In the genomic region with DNA sequence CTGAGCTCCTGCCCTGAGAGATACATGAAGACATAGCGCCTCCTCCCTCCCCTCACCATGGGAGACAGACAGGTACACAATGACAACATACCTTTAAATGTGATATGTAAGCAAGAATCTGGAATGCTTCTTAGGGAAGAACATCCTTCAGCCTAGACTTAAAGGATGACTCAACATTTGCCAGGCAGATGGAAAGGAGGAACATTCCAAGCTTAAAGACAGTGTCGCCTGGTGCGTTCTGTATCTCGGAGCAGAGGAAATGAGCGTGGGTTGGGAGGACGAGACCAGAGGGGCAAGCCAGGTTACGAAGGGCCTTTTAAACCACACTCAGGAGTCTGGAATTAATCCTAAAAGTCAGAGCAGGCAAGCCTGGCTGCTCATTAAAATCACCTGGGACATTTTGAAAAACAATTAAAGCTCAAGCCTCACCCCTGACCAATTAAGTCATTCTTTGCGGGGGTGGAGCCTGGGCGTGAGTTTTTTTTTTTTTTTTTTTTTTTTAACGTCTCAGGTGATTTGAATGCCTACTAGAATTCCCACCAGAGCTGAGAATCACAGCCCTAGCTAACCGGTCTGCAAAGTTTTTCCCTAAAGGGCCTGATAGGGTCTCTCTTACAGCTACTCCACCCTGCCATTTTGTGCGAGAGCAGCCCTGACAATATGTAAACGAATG, we compare ENCODE assay signal across 12 cellular contexts.
A peak's percentile ranks its signal among the peaks of the same experiment; 100 is the strongest.
DNase-seq lines count a peak whose midpoint lies in the region; ATAC-seq and TF ChIP-seq lines count a peak whose summit lies in the region.
"Had no signal": no experiment of that assay in that cellular context is flagged by ENCODE, and none has a peak within 500 bp of the region (broad histone marks: within the 10 kb centered on the region; RNA-seq: fewer than 3 reads in every experiment).

No MANE protein-coding gene starts in this region.

- RAD21 ChIA-PET in HCT116 (lab: Charles Lee; ENCODE audit: low non-redundant PET in 1 of 2, low total read pairs in 2 of 2, uncharacterized antibody in 2 of 2, unreplicated experiment in 2 of 2), result no interaction called here

- H3K36me3 ChIP-seq in HCT116 (ENCODE audit: control insufficient read depth in 1 of 2, insufficient read depth in 2 of 2, low read length in 2 of 2) (no peaks in the 10 kb centered on the region), SK-N-MC (ENCODE audit: insufficient read depth, low read length) (no peaks in the 10 kb centered on the region), psoas muscle (ENCODE audit: insufficient read depth in 1 of 2, low read depth in 1 of 2) (no peaks in the 10 kb centered on the region), right atrium auricular region (no peaks in the 10 kb centered on the region)
- H3K36me3 ChIP-seq: ascending aorta, suprapubic skin had no signal

- H3K4me3 ChIP-seq in HCT116 (replicated peaks in 1 of 2; ENCODE audit: low read depth in 1 of 2, low read length in 2 of 2) (peak overlapping the region; percentile 2 to 49; a peak in 2 of 4 replicates), SK-N-MC (no peak overlapping the region), psoas muscle (no peak overlapping the region), right atrium auricular region (no peak overlapping the region)
- H3K4me3 ChIP-seq: ascending aorta, suprapubic skin had no signal

- intact Hi-C loops in HCT116 (cut with micrococcal nuclease), result no loop called here
- intact Hi-C loops in psoas muscle (cut with DNase I), result no loop called here

- TF ChIP-seq RAD21 in HCT116 (IDR thresholded peaks at IDR 0.05; ENCODE audit: low read depth), result peak; percentile 19; the same call in 1 of the 2 replicates

- BruUV-seq in HCT116 (replicated peaks; lab: Mats Ljungman, UMichigan), result no TSS peak

- TF ChIP-seq CTCF in HCT116 (IDR thresholded peaks at IDR 0.05 in 2 of 3, conservative IDR thresholded peaks at IDR 0.05 in 1 of 3; ENCODE audit: borderline replicate concordance in 1 of 3, insufficient read depth in 1 of 3, low read depth in 2 of 3, low read length in 2 of 3) (no peak), psoas muscle (IDR thresholded peaks at IDR 0.05) (no peak), right atrium auricular region (IDR thresholded peaks at IDR 0.05) (no peak)

- POLR2A ChIA-PET in HCT116 (lab: Charles Lee), result interaction anchor here (0.9 kb wide), 1 partner anchor 16 kb away, joined by 3 read pairs; no protein-coding TSS in a partner anchor

- no peaks in the 10 kb centered on the region for H3K9me2 ChIP-seq in HCT116 (ENCODE audit: insufficient read depth)

- H4K20me1 ChIP-seq in HCT116 (ENCODE audit: insufficient read depth), result no peaks in the 10 kb centered on the region

- H3K79me2 ChIP-seq in HCT116 (ENCODE audit: insufficient read depth, low read length), result no peaks in the 10 kb centered on the region

- peak overlapping the region; percentile 77 for H3K4me2 ChIP-seq in HCT116 (ENCODE audit: low read length)
- H3K4me2 ChIP-seq: KMS-11 had no signal

- H3K4me1 ChIP-seq in HCT116 (ENCODE audit: control insufficient read depth in 1 of 2, insufficient read depth in 2 of 2, low read length in 2 of 2) (peaks cover 3 to 16% of the 10 kb centered on the region in 2 experiments; a peak in 2 of 4 replicates), psoas muscle (peaks cover 25% of the 10 kb centered on the region), right atrium auricular region (peaks cover 0 to 26% of the 10 kb centered on the region in 2 donors)

- WGBS in psoas muscle, 3 donors, result 76 to 82% (median 82%) methylated on average over 13 of the region's 13 CpGs

- TF ChIP-seq POLR2A in HCT116 (IDR thresholded peaks at IDR 0.05; ENCODE audit: borderline replicate concordance, extremely low read depth, insufficient read depth, insufficient read length), result no peak

- H3K9me3 ChIP-seq in HCT116 (ENCODE audit: control insufficient read depth in 1 of 2, insufficient read depth in 1 of 2, low read depth in 1 of 2, low read length in 2 of 2), result no peaks in the 10 kb centered on the region
- no peaks in the 10 kb centered on the region; the same call in 1 of the 2 replicates for H3K9me3 ChIP-seq in SK-N-MC (ENCODE audit: low read depth, low read length)
- H3K9me3 ChIP-seq in psoas muscle, result no peaks in the 10 kb centered on the region
- H3K9me3 ChIP-seq in right atrium auricular region, result peaks cover 0 to 6% of the 10 kb centered on the region in 2 donors
- H3K9me3 ChIP-seq: ascending aorta, suprapubic skin had no signal

- H3K27me3 ChIP-seq in HCT116 (ENCODE audit: insufficient read depth, low read length), result no peaks in the 10 kb centered on the region
- H3K27me3 ChIP-seq in psoas muscle (ENCODE audit: insufficient read depth in 3 of 3, low read length in 2 of 3), result no peaks in the 10 kb centered on the region
- H3K27me3 ChIP-seq in right atrium auricular region, result no peaks in the 10 kb centered on the region
- H3K27me3 ChIP-seq: ascending aorta, suprapubic skin had no signal

- H3K9ac ChIP-seq in HCT116 (ENCODE audit: low read length) (no peak overlapping the region), SK-N-MC (ENCODE audit: insufficient read length) (no peak overlapping the region)
- H3K9ac ChIP-seq: KMS-11 had no signal

- DNase-seq in HCT116 (ENCODE audit: low read depth, low spot score), result peak; percentile 26
- DNase-seq in SK-N-MC (ENCODE audit: low read depth, low spot score), result no peak
- DNase-seq in fibroblast of peridontal ligament (ENCODE audit: extremely low read depth), result peak; percentile 29
- no peak for DNase-seq in psoas muscle
- DNase-seq in right atrium auricular region (ENCODE audit: low spot score), result no peak
- no peak for DNase-seq in NCI-H2107 (lab: John Stamatoyannopoulos, UW)
- DNase-seq in MV-4-11 (lab: John Stamatoyannopoulos, UW), result no peak
- DNase-seq: naive B cell had no signal

- CTCF ChIA-PET in HCT116 (lab: Charles Lee), result interaction anchor here (0.6 to 1.2 kb wide), 4 partner anchors 16 to 966 kb away, joined by 3 to 6 read pairs (median 3); no protein-coding TSS in a partner anchor

- H3K27ac ChIP-seq in HCT116 (ENCODE audit: low read depth, low read length) (no peak overlapping the region), SK-N-MC (peak overlapping the region; percentile 83), psoas muscle (no peak overlapping the region), right atrium auricular region (peak overlapping the region in 1 of 2 donors; percentile 1)
- H3K27ac ChIP-seq: KMS-11, suprapubic skin had no signal

- H2AFZ ChIP-seq in HCT116 (ENCODE audit: low read depth, low read length, poor library complexity, severe bottlenecking), result peak overlapping the region; percentile 92

- ATAC-seq in HCT116 (peak; percentile 73), psoas muscle (peak in 3 of 4 donors; percentile 29 to 44 (median 39)), GM21529 (IDR thresholded peaks at IDR 0.05; ENCODE audit: unreplicated experiment) (no peak)

TF ChIP-seq in HCT116, 20 proteins besides CTCF, POLR2A, EP300 and RAD21:
- TF ChIP-seq ZNF274 (IDR thresholded peaks at IDR 0.05; ENCODE audit: low read depth, low read length), result no peak
- TF ChIP-seq EGR1 (IDR thresholded peaks at IDR 0.05; ENCODE audit: low read depth), result peak; percentile 66

Comparison
In these comparisons a context has a peak if more than half of its experiments do, and no peak if none do; other contexts are left out.
1. DNase-seq: peak in HCT116 (single experiment) and fibroblast of peridontal ligament (single experiment); none in SK-N-MC (single experiment), psoas muscle (0 of 2), right atrium auricular region (single experiment), NCI-H2107 (single experiment) and MV-4-11 (single experiment).
2. H3K4me3 ChIP-seq: peak in HCT116 (2 of 2); none in SK-N-MC (single experiment), psoas muscle (single experiment) and right atrium auricular region (0 of 2).